9 cellular contexts compared by ENCODE assay signal in the genomic region with DNA sequence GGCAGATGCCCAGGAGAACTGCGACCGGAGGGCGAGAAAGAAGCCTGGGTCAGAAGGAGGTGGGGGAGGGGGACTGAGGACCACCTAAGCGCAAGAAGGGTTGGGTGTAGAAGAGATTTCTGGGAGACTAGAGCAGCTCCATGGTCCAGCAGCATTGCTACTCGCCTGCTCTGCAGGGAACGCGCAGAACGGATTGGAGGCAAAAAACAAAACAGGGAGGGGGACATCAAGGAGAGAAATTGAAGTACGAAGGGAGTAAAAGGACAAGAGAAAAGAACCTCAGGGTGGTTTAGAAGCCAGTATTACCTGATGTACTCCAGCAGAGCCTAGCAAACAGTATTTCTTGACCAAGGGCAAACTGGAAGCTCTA. TPM values are rescaled to one million over a fixed set of nuclear protein-coding genes. Genes with fewer than 3 reads are reported as not detected.
DNase-seq lines count a peak whose midpoint lies in the region; ATAC-seq, FAIRE-seq and TF ChIP-seq lines count a peak whose summit lies in the region.
"Had no signal": no experiment of that assay in that cellular context is flagged by ENCODE, and none has a peak within 500 bp of the region (broad histone marks: within the 10 kb centered on the region; RNA-seq: fewer than 3 reads in every experiment).

No MANE protein-coding gene starts in this region.

- no peaks in the 10 kb centered on the region for H3K27me3 ChIP-seq in HCT116 (ENCODE audit: insufficient read depth, low read length)
- no peaks in the 10 kb centered on the region for H3K27me3 ChIP-seq in iPS-15b (ENCODE audit: control insufficient read depth, insufficient read depth, low read length)

- H3K27me3 Mint-ChIP-seq in activated naive CD8-positive, alpha-beta T cell treated with anti-CD3 and anti-CD28 coated beads, Interleukin-2, amount 10 ng/mL, durations not matched to agents 7 days and 5 days, result peaks cover 41% of the 10 kb centered on the region

- TF ChIP-seq CTCF in A549 (IDR thresholded peaks at IDR 0.05) (no peak), HCT116 (IDR thresholded peaks at IDR 0.05 in 2 of 3, conservative IDR thresholded peaks at IDR 0.05 in 1 of 3; ENCODE audit: borderline replicate concordance in 1 of 3, insufficient read depth in 1 of 3, low read depth in 2 of 3, low read length in 2 of 3) (no peak), GM10266 (IDR thresholded peaks at IDR 0.05; ENCODE audit: control insufficient read depth, insufficient read depth, low read depth, missing control alignments) (no peak)

- no peak for FAIRE-seq in A549 (lab: Jason Lieb, UNC)
- FAIRE-seq: colon had no signal

- no peaks in the 10 kb centered on the region for H3K79me2 ChIP-seq in HCT116 (ENCODE audit: insufficient read depth, low read length)

- CTCF ChIA-PET in A549 (lab: Yijun Ruan, JAX) (interaction anchor here (18.2 kb wide), 1 partner anchor 17 kb away, joined by 183 read pairs; no protein-coding TSS in a partner anchor), HCT116 (lab: Charles Lee) (interaction anchor here (1.5 to 2.3 kb wide), 3 partner anchors 14 to 20 kb away, joined by 4 to 16 read pairs (median 12); no protein-coding TSS in a partner anchor)

- peak overlapping the region; percentile 63 for H3K4me3 Mint-ChIP-seq in activated naive CD8-positive, alpha-beta T cell treated with anti-CD3 and anti-CD28 coated beads, Interleukin-2, amount 10 ng/mL, durations not matched to agents 7 days and 5 days
- H3K4me3 Mint-ChIP-seq in stimulated activated effector memory CD8-positive, alpha-beta T cell treated with anti-CD3 and anti-CD28 coated beads, Interleukin-12 subunit alpha, Interleukin-12 subunit beta, amount 100 ng/mL, for 72 hours, result peak overlapping the region; percentile 86

- H3K9ac ChIP-seq in HCT116 (ENCODE audit: low read length) (peak overlapping the region; percentile 62), iPS-15b (ENCODE audit: low read depth, low read length) (peak overlapping the region; percentile 82)

- BruUV-seq in HCT116 (replicated peaks; lab: Mats Ljungman, UMichigan), result no TSS peak

- no peaks in the 10 kb centered on the region for H3K9me3 ChIP-seq in A549
- no peaks in the 10 kb centered on the region for H3K9me3 ChIP-seq in HCT116 (ENCODE audit: control insufficient read depth in 1 of 2, insufficient read depth in 1 of 2, low read depth in 1 of 2, low read length in 2 of 2)
- no peaks in the 10 kb centered on the region for H3K9me3 ChIP-seq in iPS-15b (ENCODE audit: control insufficient read depth, insufficient read depth, low read length)

- H3K36me3 ChIP-seq in HCT116 (ENCODE audit: control insufficient read depth in 1 of 2, insufficient read depth in 2 of 2, low read length in 2 of 2) (0 out of 4 replicates have a peak, but pooled peaks cover 0 to 2% of the 10 kb centered on the region in 2 experiments), iPS-15b (ENCODE audit: control insufficient read depth, insufficient read depth, low read length) (no peaks in the 10 kb centered on the region)

- peaks cover 28% of the 10 kb centered on the region for H3K4me1 Mint-ChIP-seq in activated naive CD8-positive, alpha-beta T cell treated with anti-CD3 and anti-CD28 coated beads, Interleukin-2, amount 10 ng/mL, durations not matched to agents 7 days and 5 days
- peaks cover 51% of the 10 kb centered on the region for H3K4me1 Mint-ChIP-seq in stimulated activated effector memory CD8-positive, alpha-beta T cell treated with anti-CD3 and anti-CD28 coated beads, Interleukin-12 subunit alpha, Interleukin-12 subunit beta, amount 100 ng/mL, for 72 hours

- peaks cover 3% of the 10 kb centered on the region for H3K36me3 Mint-ChIP-seq in activated naive CD8-positive, alpha-beta T cell treated with anti-CD3 and anti-CD28 coated beads, Interleukin-2, amount 10 ng/mL, durations not matched to agents 7 days and 5 days
- peaks cover 6% of the 10 kb centered on the region for H3K36me3 Mint-ChIP-seq in stimulated activated effector memory CD8-positive, alpha-beta T cell treated with anti-CD3 and anti-CD28 coated beads, Interleukin-12 subunit alpha, Interleukin-12 subunit beta, amount 100 ng/mL, for 72 hours

- TF ChIP-seq EP300 in A549 (IDR thresholded peaks at IDR 0.05), result no peak

- RAD21 ChIA-PET in HCT116 (lab: Charles Lee; ENCODE audit: low non-redundant PET in 1 of 2, low total read pairs in 2 of 2, uncharacterized antibody in 2 of 2, unreplicated experiment in 2 of 2), result interaction anchor here in 1 of 2 experiments (0.9 kb wide), 1 partner anchor 257 kb away, joined by 7 read pairs; no protein-coding TSS in a partner anchor

- no peak for DNase-seq in A549 (ENCODE audit: low read depth in 1 of 2, low spot score in 1 of 2)
- no peak for DNase-seq in HCT116 (ENCODE audit: low read depth, low spot score)
- DNase-seq in activated naive CD8-positive, alpha-beta T cell treated with anti-CD3 and anti-CD28 coated beads, Interleukin-2, amount 10 ng/mL, durations not matched to agents 7 days and 5 days, result no peak
- DNase-seq in stimulated activated effector memory CD8-positive, alpha-beta T cell treated with anti-CD3 and anti-CD28 coated beads, Interleukin-12 subunit alpha, Interleukin-12 subunit beta, amount 100 ng/mL, for 72 hours (ENCODE audit: low spot score in 2 of 2), result no peak
- DNase-seq in ecto neural progenitor cell (ENCODE audit: low spot score), result no peak
- no peak for DNase-seq in GM10266 (ENCODE audit: extremely low spot score)

- WGBS in A549 (ENCODE audit: missing lambda C conversion rate), result 32% methylated on average over 7 of the region's 9 CpGs

- H2AFZ ChIP-seq in HCT116 (ENCODE audit: low read depth, low read length, poor library complexity, severe bottlenecking), result peak overlapping the region; percentile 61

- H3K4me1 ChIP-seq in A549 (peaks cover 14% of the 10 kb centered on the region), HCT116 (ENCODE audit: control insufficient read depth in 1 of 2, insufficient read depth in 2 of 2, low read length in 2 of 2) (peaks cover 7 to 22% of the 10 kb centered on the region in 2 experiments), iPS-15b (ENCODE audit: control insufficient read depth, insufficient read depth, low read length) (no peaks in the 10 kb centered on the region)

- H3K27ac ChIP-seq in A549, result peak overlapping the region; percentile 87 to 98
- H3K27ac ChIP-seq in HCT116 (ENCODE audit: low read depth, low read length), result peak overlapping the region; percentile 48; the same call in 1 of the 2 replicates

- no peak for TF ChIP-seq RAD21 in A549 (conservative IDR thresholded peaks at IDR 0.05 in 1 of 2, IDR thresholded peaks at IDR 0.05 in 1 of 2)
- no peak for TF ChIP-seq RAD21 in HCT116 (IDR thresholded peaks at IDR 0.05; ENCODE audit: low read depth)

- H4K20me1 ChIP-seq in HCT116 (ENCODE audit: insufficient read depth), result no peaks in the 10 kb centered on the region

- H3K4me3 ChIP-seq in A549 (peak overlapping the region; percentile 54), HCT116 (replicated peaks in 1 of 2; ENCODE audit: low read depth in 1 of 2, low read length in 2 of 2) (peak overlapping the region; percentile 60 to 75), iPS-15b (ENCODE audit: low read depth, low read length) (peak overlapping the region; percentile 77)

- H3K9me3 Mint-ChIP-seq in activated naive CD8-positive, alpha-beta T cell treated with anti-CD3 and anti-CD28 coated beads, Interleukin-2, amount 10 ng/mL, durations not matched to agents 7 days and 5 days, result no peaks in the 10 kb centered on the region
- no peaks in the 10 kb centered on the region for H3K9me3 Mint-ChIP-seq in stimulated activated effector memory CD8-positive, alpha-beta T cell treated with anti-CD3 and anti-CD28 coated beads, Interleukin-12 subunit alpha, Interleukin-12 subunit beta, amount 100 ng/mL, for 72 hours

- intact Hi-C loops in HCT116 (cut with micrococcal nuclease), result no loop called here

- no peaks in the 10 kb centered on the region for H3K9me2 ChIP-seq in HCT116 (ENCODE audit: insufficient read depth)

- H3K4me2 ChIP-seq in A549 (peak overlapping the region; percentile 94), HCT116 (ENCODE audit: low read length) (peak overlapping the region; percentile 94)

- ATAC-seq in A549 (peak; percentile 15 to 21; a peak in 5 of 6 replicates), HCT116 (peak; percentile 1; the same call in 1 of the 2 replicates), GM21423 (IDR thresholded peaks at IDR 0.05; ENCODE audit: unreplicated experiment) (no peak)
- no peak for ATAC-seq in activated naive CD8-positive, alpha-beta T cell treated with anti-CD3 and anti-CD28 coated beads, Interleukin-2, amount 10 ng/mL, durations not matched to agents 7 days and 5 days (ENCODE audit: low read depth)
- ATAC-seq in stimulated activated effector memory CD8-positive, alpha-beta T cell treated with anti-CD3 and anti-CD28 coated beads, Interleukin-12 subunit alpha, Interleukin-12 subunit beta, amount 100 ng/mL, for 72 hours, result no peak

- POLR2A ChIA-PET in A549 (lab: Yijun Ruan, JAX), result interaction anchor here (1.0 to 2.2 kb wide), 3 partner anchors 9 to 17 kb away, joined by 3 to 13 read pairs (median 5); no protein-coding TSS in a partner anchor
- POLR2A ChIA-PET in HCT116 (lab: Charles Lee), result interaction anchor here (1.0 to 1.3 kb wide), 3 partner anchors 8 to 16 kb away, joined by 3 to 5 read pairs (median 5); no protein-coding TSS in a partner anchor
- POLR2A ChIA-PET in activated naive CD8-positive, alpha-beta T cell treated with anti-CD3 and anti-CD28 coated beads, Interleukin-2, amount 10 ng/mL, durations not matched to agents 7 days and 5 days (lab: Charles Lee), result interaction anchor here (0.9 kb wide), 1 partner anchor 16 kb away, joined by 3 read pairs; no protein-coding TSS in a partner anchor

- no peak for TF ChIP-seq POLR2A in A549 (IDR thresholded peaks at IDR 0.05; ENCODE audit: low read length)
- TF ChIP-seq POLR2A in HCT116 (IDR thresholded peaks at IDR 0.05; ENCODE audit: borderline replicate concordance, extremely low read depth, insufficient read depth, insufficient read length), result no peak

- H3K27ac Mint-ChIP-seq in activated naive CD8-positive, alpha-beta T cell treated with anti-CD3 and anti-CD28 coated beads, Interleukin-2, amount 10 ng/mL, durations not matched to agents 7 days and 5 days, result no peak overlapping the region
- no peak overlapping the region for H3K27ac Mint-ChIP-seq in stimulated activated effector memory CD8-positive, alpha-beta T cell treated with anti-CD3 and anti-CD28 coated beads, Interleukin-12 subunit alpha, Interleukin-12 subunit beta, amount 100 ng/mL, for 72 hours

RNA-seq across cellular contexts. Expression of a gene that starts 0.5 kb away (rescaled TPM):
- polyA plus RNA-seq in A549 (2011; rRNA removed) (6.8 and 11.0 TPM in 2 replicates), A549 (2017; fragmentation: RNase III; extraction: RNeasy Plus Mini Kit Qiagen cat#74134 plus additional on column Dnase treatment) (8.2 to 9.7 TPM (median 9.0 TPM) in 3 replicates)
- polyA plus RNA-seq in A549 (2012; cell fraction: cytosol; rRNA removed), result 6.1 and 6.5 TPM in 2 replicates
- polyA plus RNA-seq in A549 (2012; cell fraction: nucleus; rRNA removed), result 40.3 and 57.4 TPM in 2 replicates
- 7.9 and 13.0 TPM in 2 replicates for polyA minus RNA-seq in A549 (2011; rRNA and poly(A)+ RNA removed)
- 43.4 TPM for total RNA-seq in HCT116 (2021; ENCODE audit: unreplicated experiment)
- polyA plus RNA-seq in HCT116 (2012), result 22.1 and 25.9 TPM in 2 replicates
- 10 to 100 TPM; 20.1 to 20.7 TPM for total RNA-seq in activated naive CD8-positive, alpha-beta T cell treated with anti-CD3 and anti-CD28 coated beads, Interleukin-2, amount 10 ng/mL, durations not matched to agents 7 days and 5 days

RNA-seq across cellular contexts. Expression of a gene that starts 23.4 kb away (rescaled TPM):
- polyA plus RNA-seq in A549 (2011; rRNA removed) (not detected in 2 replicates), A549 (2017; fragmentation: RNase III; extraction: RNeasy Plus Mini Kit Qiagen cat#74134 plus additional on column Dnase treatment) (not detected in 3 replicates)
- polyA plus RNA-seq in A549 (2012; cell fraction: cytosol; rRNA removed), result not detected in 2 replicates
- not detected in 2 replicates for polyA plus RNA-seq in A549 (2012; cell fraction: nucleus; rRNA removed)
- not detected in 2 replicates for polyA minus RNA-seq in A549 (2011; rRNA and poly(A)+ RNA removed)
- total RNA-seq in HCT116 (2021; ENCODE audit: unreplicated experiment), result not detected
- polyA plus RNA-seq in HCT116 (2012), result not detected in 2 replicates
- not detected for total RNA-seq in activated naive CD8-positive, alpha-beta T cell treated with anti-CD3 and anti-CD28 coated beads, Interleukin-2, amount 10 ng/mL, durations not matched to agents 7 days and 5 days

RNA-seq across cellular contexts. Expression of a gene that starts 47.4 kb away (rescaled TPM):
- polyA plus RNA-seq in A549 (2011; rRNA removed) (0.07 and 0.08 TPM in 2 replicates), A549 (2017; fragmentation: RNase III; extraction: RNeasy Plus Mini Kit Qiagen cat#74134 plus additional on column Dnase treatment) (not detected in 3 replicates)
- not detected in 2 replicates for polyA plus RNA-seq in A549 (2012; cell fraction: cytosol; rRNA removed)
- polyA plus RNA-seq in A549 (2012; cell fraction: nucleus; rRNA removed), result 0.05 and 0.11 TPM in 2 replicates
- not detected in 2 replicates for polyA minus RNA-seq in A549 (2011; rRNA and poly(A)+ RNA removed)
- total RNA-seq in HCT116 (2021; ENCODE audit: unreplicated experiment), result not detected
- polyA plus RNA-seq in HCT116 (2012), result not detected in 2 replicates
- 10 to 100 TPM; 12.3 to 13.5 TPM for total RNA-seq in activated naive CD8-positive, alpha-beta T cell treated with anti-CD3 and anti-CD28 coated beads, Interleukin-2, amount 10 ng/mL, durations not matched to agents 7 days and 5 days

RNA-seq across cellular contexts. Expression of a gene that starts 48.6 kb away (rescaled TPM):
- polyA plus RNA-seq in A549 (2011; rRNA removed), result not detected in 2 replicates
- polyA plus RNA-seq in A549 (2012; cell fraction: cytosol; rRNA removed), result not detected in 2 replicates
- polyA plus RNA-seq in A549 (2012; cell fraction: nucleus; rRNA removed), result not detected in 2 replicates
- polyA plus RNA-seq in A549 (2017; fragmentation: RNase III; extraction: RNeasy Plus Mini Kit Qiagen cat#74134 plus additional on column Dnase treatment), result not detected in 3 replicates
- not detected in 2 replicates for polyA minus RNA-seq in A549 (2011; rRNA and poly(A)+ RNA removed)
- total RNA-seq in HCT116 (2021; ENCODE audit: unreplicated experiment), result not detected
- polyA plus RNA-seq in HCT116 (2012), result 0.04 and 0.09 TPM in 2 replicates
- total RNA-seq in activated naive CD8-positive, alpha-beta T cell treated with anti-CD3 and anti-CD28 coated beads, Interleukin-2, amount 10 ng/mL, durations not matched to agents 7 days and 5 days, result not detected

Comparison
In these comparisons a context has a peak if more than half of its experiments do, and no peak if none do; other contexts are left out.
1. ATAC-seq: peak in A549 (2 of 2) and HCT116 (single experiment); none in activated naive CD8-positive, alpha-beta T cell treated with anti-CD3 and anti-CD28 coated beads, Interleukin-2, amount 10 ng/mL, durations not matched to agents 7 days and 5 days (single experiment), stimulated activated effector memory CD8-positive, alpha-beta T cell treated with anti-CD3 and anti-CD28 coated beads, Interleukin-12 subunit alpha, Interleukin-12 subunit beta, amount 100 ng/mL, for 72 hours (single experiment) and GM21423 (single experiment).
2. RNA of a gene that starts 47.4 kb away (total RNA-seq): 12.3 to 13.5 TPM in activated naive CD8-positive, alpha-beta T cell treated with anti-CD3 and anti-CD28 coated beads, Interleukin-2, amount 10 ng/mL, durations not matched to agents 7 days and 5 days; not detected in HCT116 (single experiment); every median in the first group is over 10 times any median in the second.
3. Peak in every context shown above with its lines, with median percentiles within 50 percentile points of each other: H3K4me3 ChIP-seq.